Comparison of ENCODE assay signal across 11 cellular contexts in the genomic region with DNA sequence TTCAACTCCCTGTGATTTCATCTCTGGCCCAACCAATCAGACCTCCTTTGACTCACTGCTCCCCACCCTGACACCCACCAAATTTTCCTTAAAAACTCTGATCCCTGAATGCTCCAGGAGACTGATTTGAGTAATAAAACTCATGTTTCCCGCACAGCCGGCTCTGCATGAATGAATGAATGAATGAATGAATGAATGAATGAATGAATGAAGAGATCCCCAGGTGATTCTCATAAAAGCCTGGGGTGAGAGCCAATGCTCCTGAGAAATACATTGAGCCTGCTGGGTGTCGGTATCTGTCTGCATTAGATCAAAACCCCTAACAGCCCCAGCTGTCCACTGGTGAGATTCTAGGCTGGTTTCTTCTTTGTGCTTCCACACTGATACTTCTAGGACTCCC. TPM values are rescaled to one million over a fixed set of nuclear protein-coding genes. Genes with fewer than 3 reads are reported as not detected.
"Had no signal": no experiment of that assay in that cellular context is flagged by ENCODE, and none has a peak within 500 bp of the region (broad histone marks: within the 10 kb centered on the region; RNA-seq: fewer than 3 reads in every experiment).

No MANE protein-coding gene starts in this region.

- H3K27ac Mint-ChIP-seq: IgD-negative memory B cell had no signal

- H3K36me3 Mint-ChIP-seq: IgD-negative memory B cell had no signal

- H3K4me1 Mint-ChIP-seq: IgD-negative memory B cell had no signal

- DNase-seq: IMR-90, Karpas-422, Kasumi-1, KBM-7, KG1 had no signal

- ATAC-seq: HepG2 had no signal

- H3K4me3 Mint-ChIP-seq: IgD-negative memory B cell had no signal

- H3K9ac ChIP-seq: KMS-11 had no signal

- H3K4me2 ChIP-seq: KMS-11 had no signal

- H3K27ac ChIP-seq: HL-60, KMS-11 had no signal

- FAIRE-seq: HepG2, HTR-8/SVneo had no signal

RNA-seq across cellular contexts. Expression of a gene that starts 58.7 kb away (rescaled TPM):
- total RNA-seq: HT-29 had no signal
- polyA plus RNA-seq: HepG2, IgD-negative memory B cell had no signal
